ENCODE assay signal across 1 cellular context in genomic region chr17:80263253-80264047, GRCh38.
TF ChIP-seq lines count a peak whose summit lies in the region.

No MANE protein-coding gene starts in this region.

TF ChIP-seq in HepG2, 621 proteins besides CTCF, POLR2A, EP300 and RAD21 (continued from another document and continues in another):
- peak; percentile 51 for TF ChIP-seq UBTF (CRISPR knock-in tag; IDR thresholded peaks at IDR 0.05)
- no peak for TF ChIP-seq ESRRA (CRISPR knock-in tag; IDR thresholded peaks at IDR 0.05; ENCODE audit: low read depth)
- peak; percentile 93 for TF ChIP-seq BCL6 (CRISPR knock-in tag; IDR thresholded peaks at IDR 0.05)
- peak; percentile 71 for TF ChIP-seq GMEB1 (CRISPR knock-in tag; IDR thresholded peaks at IDR 0.05; ENCODE audit: borderline replicate concordance)
- TF ChIP-seq CREBL2 (CRISPR knock-in tag; IDR thresholded peaks at IDR 0.05; ENCODE audit: borderline replicate concordance): peak; percentile 73; the same call in 1 of the 2 replicates
- no peak for TF ChIP-seq ZNF451 (CRISPR knock-in tag; IDR thresholded peaks at IDR 0.05)
- no peak; the same call in 1 of the 2 replicates for TF ChIP-seq PRDM10 (CRISPR knock-in tag; IDR thresholded peaks at IDR 0.05; ENCODE audit: low read depth)
- peak; percentile 90; the same call in 1 of the 2 replicates for TF ChIP-seq ZNF761 (CRISPR knock-in tag; conservative IDR thresholded peaks at IDR 0.05)
- TF ChIP-seq SYNCRIP (IDR thresholded peaks at IDR 0.05; ENCODE audit: insufficient read depth, low read depth, low read length): no peak
- no peak for TF ChIP-seq ZSCAN29 (CRISPR knock-in tag; conservative IDR thresholded peaks at IDR 0.05)
- TF ChIP-seq ZNF136 (CRISPR knock-in tag; IDR thresholded peaks at IDR 0.05; ENCODE audit: low read depth): peak; percentile 79
- TF ChIP-seq FOXK1 (CRISPR knock-in tag; IDR thresholded peaks at IDR 0.05; ENCODE audit: borderline replicate concordance, low read depth): peak; percentile 57; the same call in 1 of the 2 replicates
- peak; percentile 19; the same call in 1 of the 2 replicates for TF ChIP-seq THAP9 (CRISPR knock-in tag; IDR thresholded peaks at IDR 0.05; ENCODE audit: borderline replicate concordance)
- TF ChIP-seq ATM (IDR thresholded peaks at IDR 0.05; ENCODE audit: borderline replicate concordance): no peak
- peak; percentile 70; the same call in 1 of the 2 replicates for TF ChIP-seq ATF2 (CRISPR knock-in tag; IDR thresholded peaks at IDR 0.05)
- TF ChIP-seq MTA3 (CRISPR knock-in tag; IDR thresholded peaks at IDR 0.05): no peak
- TF ChIP-seq ZBTB20 (CRISPR knock-in tag; IDR thresholded peaks at IDR 0.05; ENCODE audit: borderline replicate concordance, low read depth): peak; percentile 85
- TF ChIP-seq EEA1 (CRISPR knock-in tag; IDR thresholded peaks at IDR 0.05; ENCODE audit: borderline replicate concordance): peak; percentile 76; the same call in 1 of the 2 replicates
- peak; percentile 50 for TF ChIP-seq ARID5B (CRISPR knock-in tag; IDR thresholded peaks at IDR 0.05)
- peak; percentile 98 for TF ChIP-seq ZBTB38 (CRISPR knock-in tag; IDR thresholded peaks at IDR 0.05)
- TF ChIP-seq U2AF1 (optimal IDR thresholded peaks at IDR 0.05; ENCODE audit: low read depth, low read length): no peak
- no peak; the same call in 1 of the 2 replicates for TF ChIP-seq NCOR1 (IDR thresholded peaks at IDR 0.05; ENCODE audit: borderline replicate concordance, low read length)
- no peak for TF ChIP-seq ZNF549 (CRISPR knock-in tag; IDR thresholded peaks at IDR 0.05)
- TF ChIP-seq BCLAF1 (IDR thresholded peaks at IDR 0.05): no peak
- TF ChIP-seq ZNF710 (CRISPR knock-in tag; IDR thresholded peaks at IDR 0.05; ENCODE audit: borderline replicate concordance): peak; percentile 30; the same call in 1 of the 2 replicates
